Comparison of ENCODE assay signal across 13 cellular contexts in genomic region chr7:24923172-24923865, GRCh38. TPM values are rescaled to one million over a fixed set of nuclear protein-coding genes. Genes with fewer than 3 reads are reported as not detected.
A peak's percentile ranks its signal among the peaks of the same experiment; 100 is the strongest.
DNase-seq lines count a peak whose midpoint lies in the region; ATAC-seq and TF ChIP-seq lines count a peak whose summit lies in the region.
"Had no signal": no experiment of that assay in that cellular context is flagged by ENCODE, and none has a peak within 500 bp of the region (broad histone marks: within the 10 kb centered on the region; RNA-seq: fewer than 3 reads in every experiment).

No MANE protein-coding gene starts in this region.

- H3K4me1 Mint-ChIP-seq in activated naive CD4-positive, alpha-beta T cell treated with anti-CD3 and anti-CD28 coated beads for 36 hours (ENCODE audit: low read depth), result peaks cover 51% of the 10 kb centered on the region
- peaks cover 57 to 89% of the 10 kb centered on the region in 2 donors for H3K4me1 Mint-ChIP-seq in effector memory CD8-positive, alpha-beta T cell (ENCODE audit: low read depth in 2 of 2)
- H3K4me1 Mint-ChIP-seq in chondrocyte (ENCODE audit: low read depth), result peaks cover 30% of the 10 kb centered on the region

- H3K36me3 ChIP-seq in SK-N-SH (replicated peaks in 1 of 2; ENCODE audit: control insufficient read depth in 1 of 2, insufficient read depth in 2 of 2, low read length in 1 of 2) (no peaks in the 10 kb centered on the region), psoas muscle (ENCODE audit: insufficient read depth in 1 of 2, low read depth in 1 of 2) (no peaks in the 10 kb centered on the region)
- H3K36me3 ChIP-seq: uterus had no signal

- no peak for TF ChIP-seq EP300 in SK-N-SH (IDR thresholded peaks at IDR 0.05; ENCODE audit: borderline replicate concordance in 1 of 2, low read depth in 1 of 2, low read length in 1 of 2)

- POLR2A ChIA-PET in SK-N-SH (lab: Yijun Ruan, JAX), result no interaction called here

- no peak overlapping the region for H3K9ac ChIP-seq in SK-N-SH

- no peak for TF ChIP-seq RAD21 in SK-N-SH (IDR thresholded peaks at IDR 0.05; ENCODE audit: low read length)

- no peak overlapping the region for H3K4me3 Mint-ChIP-seq in activated naive CD4-positive, alpha-beta T cell treated with anti-CD3 and anti-CD28 coated beads for 36 hours
- peak overlapping the region; percentile 40 to 42 for H3K4me3 Mint-ChIP-seq in effector memory CD8-positive, alpha-beta T cell
- H3K4me3 Mint-ChIP-seq in chondrocyte (ENCODE audit: unreplicated experiment), result no peak overlapping the region

- H3K36me3 Mint-ChIP-seq in activated naive CD4-positive, alpha-beta T cell treated with anti-CD3 and anti-CD28 coated beads for 36 hours (ENCODE audit: low read depth), result no peaks in the 10 kb centered on the region
- H3K36me3 Mint-ChIP-seq in effector memory CD8-positive, alpha-beta T cell (ENCODE audit: insufficient read depth), result peaks cover 3% of the 10 kb centered on the region
- no peaks in the 10 kb centered on the region for H3K36me3 Mint-ChIP-seq in chondrocyte (ENCODE audit: low read depth)

- peaks cover 37% of the 10 kb centered on the region for H3F3A ChIP-seq in SK-N-SH (replicated peaks; ENCODE audit: insufficient read depth)

- peak overlapping the region; percentile 7 for H3K27ac Mint-ChIP-seq in activated naive CD4-positive, alpha-beta T cell treated with anti-CD3 and anti-CD28 coated beads for 36 hours
- peak overlapping the region; percentile 80 to 92 for H3K27ac Mint-ChIP-seq in effector memory CD8-positive, alpha-beta T cell
- no peak overlapping the region for H3K27ac Mint-ChIP-seq in chondrocyte (ENCODE audit: unreplicated experiment)
- H3K27ac Mint-ChIP-seq: progenitor cell of endocrine pancreas had no signal

- TF ChIP-seq CTCF in SK-N-SH (IDR thresholded peaks at IDR 0.05) (no peak), psoas muscle (IDR thresholded peaks at IDR 0.05) (no peak), chondrocyte (IDR thresholded peaks at IDR 0.05) (no peak)

- no peak for DNase-seq in activated naive CD4-positive, alpha-beta T cell treated with anti-CD3 and anti-CD28 coated beads for 36 hours
- no peak for DNase-seq in activated naive CD4-positive, alpha-beta T cell treated with anti-CD3 and anti-CD28 coated beads, Interleukin-2, amount 50 U/mL, for 16 hours
- no peak for DNase-seq in SK-N-SH
- DNase-seq in effector memory CD8-positive, alpha-beta T cell, result no peak
- DNase-seq in psoas muscle, result no peak
- no peak for DNase-seq in stimulated activated CD8-positive, alpha-beta memory T cell treated with anti-CD3 and anti-CD28 coated beads, Interleukin-4, amount 100 ng/mL, for 48 hours
- no peak for DNase-seq in chondrocyte (ENCODE audit: low spot score)
- DNase-seq in AG08396 (ENCODE audit: low spot score), result no peak
- DNase-seq: NCI-H1048, NCI-H2227 treated with DMSO at 0.1 percent for 48 hours, uterus had no signal

- no peaks in the 10 kb centered on the region for H4K20me1 ChIP-seq in SK-N-SH (ENCODE audit: insufficient read depth)

- no peaks in the 10 kb centered on the region for H3K9me3 Mint-ChIP-seq in activated naive CD4-positive, alpha-beta T cell treated with anti-CD3 and anti-CD28 coated beads for 36 hours
- H3K9me3 Mint-ChIP-seq in effector memory CD8-positive, alpha-beta T cell, result no peaks in the 10 kb centered on the region
- H3K9me3 Mint-ChIP-seq in chondrocyte (ENCODE audit: low read depth), result peaks cover 3% of the 10 kb centered on the region

- H3K27ac ChIP-seq in SK-N-SH (ENCODE audit: low read depth in 2 of 2, low read length in 1 of 2) (peak overlapping the region; percentile 74 to 80), psoas muscle (peak overlapping the region; percentile 39)
- H3K27ac ChIP-seq: uterus had no signal

- H3K4me2 ChIP-seq in SK-N-SH, result peak overlapping the region; percentile 67; the same call in 1 of the 2 replicates

- H3K4me3 ChIP-seq in SK-N-SH (ENCODE audit: low read depth in 2 of 2, low read length in 1 of 2) (no peak overlapping the region), psoas muscle (no peak overlapping the region)
- H3K4me3 ChIP-seq: body of pancreas, uterus had no signal

- peaks cover 36 to 51% of the 10 kb centered on the region in 2 experiments for H3K4me1 ChIP-seq in SK-N-SH (ENCODE audit: control insufficient read depth in 1 of 2, insufficient read depth in 2 of 2, low read depth in 1 of 2, low read length in 1 of 2)
- peaks cover 28% of the 10 kb centered on the region for H3K4me1 ChIP-seq in psoas muscle

- no peaks in the 10 kb centered on the region for H3K27me3 ChIP-seq in SK-N-SH (ENCODE audit: insufficient read depth)
- no peaks in the 10 kb centered on the region for H3K27me3 ChIP-seq in psoas muscle (ENCODE audit: insufficient read depth in 3 of 3, low read length in 2 of 3)
- H3K27me3 ChIP-seq: body of pancreas, uterus had no signal

- 87% methylated on average over 9 of the region's 9 CpGs for WGBS in SK-N-SH (ENCODE audit: low lambda C conversion rate)
- WGBS in psoas muscle, 3 donors, result 70 to 87% (median 76%) methylated on average over 9 of the region's 9 CpGs

- peaks cover 89% of the 10 kb centered on the region for H3K79me2 ChIP-seq in SK-N-SH (ENCODE audit: insufficient read depth)

- intact Hi-C loops in activated naive CD4-positive, alpha-beta T cell treated with anti-CD3 and anti-CD28 coated beads for 36 hours (cut with micrococcal nuclease), result no loop called here
- intact Hi-C loops in psoas muscle (cut with DNase I), result no loop called here

- H3K9me2 ChIP-seq in SK-N-SH, result no peaks in the 10 kb centered on the region

- H3K9me3 ChIP-seq in SK-N-SH, result no peaks in the 10 kb centered on the region
- no peaks in the 10 kb centered on the region for H3K9me3 ChIP-seq in psoas muscle
- H3K9me3 ChIP-seq: body of pancreas, uterus had no signal

- H3K27me3 Mint-ChIP-seq in activated naive CD4-positive, alpha-beta T cell treated with anti-CD3 and anti-CD28 coated beads for 36 hours (ENCODE audit: low read depth), result no peaks in the 10 kb centered on the region
- H3K27me3 Mint-ChIP-seq in effector memory CD8-positive, alpha-beta T cell, result no peaks in the 10 kb centered on the region
- H3K27me3 Mint-ChIP-seq in chondrocyte (ENCODE audit: low read depth), result no peaks in the 10 kb centered on the region
- H3K27me3 Mint-ChIP-seq: progenitor cell of endocrine pancreas had no signal

- CTCF ChIA-PET in activated naive CD4-positive, alpha-beta T cell treated with anti-CD3 and anti-CD28 coated beads for 36 hours (lab: Charles Lee), result interaction anchor here (1.1 kb wide), 1 partner anchor 111 kb away, joined by 3 read pairs; no protein-coding TSS in a partner anchor
- CTCF ChIA-PET in SK-N-SH (lab: Yijun Ruan, JAX), result interaction anchor here (0.8 to 1.9 kb wide), 6 partner anchors 15 to 175 kb away, joined by 3 to 7 read pairs (median 4); no protein-coding TSS in a partner anchor

- ATAC-seq in effector memory CD8-positive, alpha-beta T cell (replicated peaks), result peak; percentile 43
- peak in 3 of 4 donors; percentile 67 to 81 (median 78) for ATAC-seq in psoas muscle
- ATAC-seq: body of pancreas had no signal

- no peak overlapping the region for H2AFZ ChIP-seq in SK-N-SH (ENCODE audit: low read depth)

TF ChIP-seq in SK-N-SH, 30 proteins besides CTCF, POLR2A, EP300 and RAD21:
- TF ChIP-seq SMC3 (IDR thresholded peaks at IDR 0.05; ENCODE audit: low read depth, low read length) (no peak), PBX3 (IDR thresholded peaks at IDR 0.05) (peak; percentile 13; the same call in 1 of the 2 replicates)
TF ChIP-seq in SK-N-SH: peak in this region for 1.

RNA-seq across cellular contexts. Expression of gene OSBPL3, which starts 56.7 kb away (rescaled TPM):
- 10 to 100 TPM; 25.1 to 27.9 TPM for total RNA-seq in activated naive CD4-positive, alpha-beta T cell treated with anti-CD3 and anti-CD28 coated beads for 36 hours
- 22.6 and 23.2 TPM in 2 replicates for polyA plus RNA-seq in SK-N-SH (2012; rRNA removed)
- 19.3 and 20.5 TPM in 2 replicates for polyA plus RNA-seq in SK-N-SH (2012; cell fraction: cytosol; rRNA removed)
- polyA plus RNA-seq in SK-N-SH (2012; cell fraction: nucleus; rRNA removed), result 53.0 and 90.2 TPM in 2 replicates
- total RNA-seq in psoas muscle, result 1 to 10 TPM; 1.9 to 8.7 (median 3.8) TPM
- 1 to 10 TPM; 4.2 to 6.2 (median 5.3) TPM for polyA plus RNA-seq in psoas muscle
- total RNA-seq in chondrocyte, result 5.7 to 10.6 TPM (median 7.6 TPM) in 3 replicates

Comparison
In these comparisons a context has a peak if more than half of its experiments do, and no peak if none do; other contexts are left out.
1. H3K4me3 Mint-ChIP-seq: peak in effector memory CD8-positive, alpha-beta T cell (2 of 2); none in activated naive CD4-positive, alpha-beta T cell treated with anti-CD3 and anti-CD28 coated beads for 36 hours (single experiment) and chondrocyte (single experiment).